In the genomic region with DNA sequence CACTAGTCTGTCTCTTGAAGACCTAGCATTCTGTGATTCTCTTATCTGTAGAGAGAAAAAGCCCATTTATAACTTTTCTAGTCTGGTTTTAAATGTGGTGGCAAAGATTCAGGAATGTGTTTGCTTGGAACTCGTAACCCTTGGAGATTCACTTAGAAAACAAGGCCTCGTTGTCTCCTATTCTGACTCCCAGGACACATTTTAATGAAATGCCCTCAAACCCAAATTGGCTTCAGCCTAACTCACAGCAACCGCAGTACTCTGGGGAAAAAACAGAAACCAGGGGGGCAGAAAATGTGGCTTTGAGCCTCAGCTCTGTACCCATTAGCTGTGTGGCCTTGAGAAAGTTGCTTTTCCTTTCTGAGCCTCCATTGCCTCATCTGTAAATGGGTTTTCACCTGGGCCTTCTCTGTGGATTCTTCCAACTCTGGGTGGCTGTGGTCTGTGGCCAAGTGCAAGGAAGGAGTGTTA, we compare ENCODE assay signal across 17 cellular contexts. TPM values are rescaled to one million over a fixed set of nuclear protein-coding genes. Genes with fewer than 3 reads are reported as not detected.
DNase-seq lines count a peak whose midpoint lies in the region; ATAC-seq and TF ChIP-seq lines count a peak whose summit lies in the region.
"Had no signal": no experiment of that assay in that cellular context is flagged by ENCODE, and none has a peak within 500 bp of the region (broad histone marks: within the 10 kb centered on the region; RNA-seq: fewer than 3 reads in every experiment).

No MANE protein-coding gene starts in this region.

- peak; percentile 8 for DNase-seq in activated effector memory CD4-positive, alpha-beta T cell treated with anti-CD3 and anti-CD28 coated beads, Interleukin-2, amount 50 U/mL, for 16 hours
- DNase-seq in activated effector memory CD4-positive, alpha-beta T cell treated with Interleukin-2 at 50 U/mL for 16 hours: no peak
- DNase-seq in coronary artery (ENCODE audit: low spot score): peak; percentile 60
- DNase-seq in lower lobe of right lung: no peak
- DNase-seq in testis: peak; percentile 43
- DNase-seq in retina: no peak
- DNase-seq: activated CD4-positive, alpha-beta T cell treated with anti-CD3 and anti-CD28 coated beads, Interleukin-2, amount 50 U/mL, for 48 hours; amniotic stem cell; Caco-2; GDM1; NCI-H1105; NCI-H2227 treated with DMSO at 0.1 percent for 48 hours; occipital lobe; spleen; stomach had no signal

- H3K4me1 ChIP-seq in lower lobe of right lung: no peaks in the 10 kb centered on the region
- H3K4me1 ChIP-seq in testis: peaks cover 29% of the 10 kb centered on the region
- H3K4me1 ChIP-seq: Caco-2 had no signal

- H3K36me3 ChIP-seq in lower lobe of right lung: no peaks in the 10 kb centered on the region
- H3K36me3 ChIP-seq in testis (ENCODE audit: low read depth, missing control alignments): no peaks in the 10 kb centered on the region
- H3K36me3 ChIP-seq: spleen, stomach had no signal

- ATAC-seq in lower lobe of right lung (no peak), HG03280 (IDR thresholded peaks at IDR 0.05; ENCODE audit: unreplicated experiment) (no peak), HG02970 (IDR thresholded peaks at IDR 0.05; ENCODE audit: low FRiP score, unreplicated experiment) (no peak)

- H3K27me3 ChIP-seq in lower lobe of right lung (ENCODE audit: low read depth) (no peaks in the 10 kb centered on the region), testis (no peaks in the 10 kb centered on the region)
- H3K27me3 ChIP-seq: spleen, stomach had no signal

- 34 to 56% methylated on average over 3 of the region's 3 CpGs for WGBS in testis, 2 donors

- intact Hi-C loops in lower lobe of right lung (cut with DNase I) (no loop called here), testis (cut with DNase I; ENCODE audit: low total_unique reads) (no loop called here)

- H3K27ac ChIP-seq in coronary artery (peak overlapping the region in 1 of 2 donors; percentile 45), lower lobe of right lung (peak overlapping the region; percentile 6), testis (peak overlapping the region; percentile 30 to 69)
- H3K27ac ChIP-seq: spleen, stomach had no signal

- H3K4me3 ChIP-seq in coronary artery (no peak overlapping the region), lower lobe of right lung (no peak overlapping the region), testis (no peak overlapping the region)
- H3K4me3 ChIP-seq: spleen, stomach had no signal

- TF ChIP-seq CTCF in coronary artery (IDR thresholded peaks at IDR 0.05): no peak
- TF ChIP-seq CTCF in lower lobe of right lung (IDR thresholded peaks at IDR 0.05): no peak
- no peak for TF ChIP-seq CTCF in testis (IDR thresholded peaks at IDR 0.05)

- no peaks in the 10 kb centered on the region for H3K9me3 ChIP-seq in lower lobe of right lung
- H3K9me3 ChIP-seq in testis: no peaks in the 10 kb centered on the region
- H3K9me3 ChIP-seq: Caco-2 had no signal

- no peak for TF ChIP-seq POLR2A in testis (IDR thresholded peaks at IDR 0.05)

RNA-seq across cellular contexts. Expression of a gene that starts 36.5 kb away (rescaled TPM):
- total RNA-seq in lower lobe of right lung (1,283 TPM), testis (100 to 1,000 TPM; 245 to 513 TPM)
- polyA plus RNA-seq in testis (ENCODE audit: insufficient read depth, low read depth, low replicate concordance): 1,127 TPM

Comparison
In these comparisons a context has a peak if more than half of its experiments do, and no peak if none do; other contexts are left out.
1. DNase-seq: peak in activated effector memory CD4-positive, alpha-beta T cell treated with anti-CD3 and anti-CD28 coated beads, Interleukin-2, amount 50 U/mL, for 16 hours (single experiment), coronary artery (single experiment) and testis (single experiment); none in activated effector memory CD4-positive, alpha-beta T cell treated with Interleukin-2 at 50 U/mL for 16 hours (single experiment), lower lobe of right lung (single experiment) and retina (single experiment).